ENCODE assay signal across 24 cellular contexts in genomic region chr11:7486731-7487130, GRCh38. TPM values are rescaled to one million over a fixed set of nuclear protein-coding genes. Genes with fewer than 3 reads are reported as not detected.
DNase-seq lines count a peak whose midpoint lies in the region; ATAC-seq and TF ChIP-seq lines count a peak whose summit lies in the region.
"Had no signal": no experiment of that assay in that cellular context is flagged by ENCODE, and none has a peak within 500 bp of the region (broad histone marks: within the 10 kb centered on the region; RNA-seq: fewer than 3 reads in every experiment).

No MANE protein-coding gene starts in this region.

- H3K36me3 ChIP-seq in muscle layer of duodenum (ENCODE audit: control insufficient read depth in 1 of 2, insufficient read depth in 2 of 2, low read length in 2 of 2) = no peaks in the 10 kb centered on the region
- peaks cover 0 to 4% (median 0%) of the 10 kb centered on the region in 3 donors for H3K36me3 ChIP-seq in tibial artery
- H3K36me3 ChIP-seq: BE2C had no signal

- no peak for ATAC-seq in activated naive CD8-positive, alpha-beta T cell treated with anti-CD3 and anti-CD28 coated beads, Interleukin-2, amount 50 U/mL, for 24 hours
- ATAC-seq in GM18870 (IDR thresholded peaks at IDR 0.05; ENCODE audit: unreplicated experiment) = no peak
- ATAC-seq: activated CD8-positive, alpha-beta T cell treated with anti-CD3 and anti-CD28 coated beads, Interleukin-2, amount 10 ng/mL, durations not matched to agents 7 days and 5 days had no signal

- no peaks in the 10 kb centered on the region for H3K4me1 Mint-ChIP-seq in activated naive CD8-positive, alpha-beta T cell treated with anti-CD3 and anti-CD28 coated beads, Interleukin-2, amount 50 U/mL, for 24 hours

- CTCF ChIA-PET in RWPE1 (lab: Yijun Ruan, JAX) = no interaction called here

- DNase-seq in RWPE1 (ENCODE audit: low spot score) (no peak), fibroblast of the aortic adventitia (ENCODE audit: low read depth) (peak; percentile 40), tibial artery (no peak), NCI-H345 treated with DMSO at 0.1 percent for 48 hours (lab: John Stamatoyannopoulos, UW; ENCODE audit: unreplicated experiment) (no peak)
- DNase-seq in activated naive CD8-positive, alpha-beta T cell treated with anti-CD3 and anti-CD28 coated beads, Interleukin-2, amount 50 U/mL, for 24 hours = no peak
- DNase-seq in activated CD4-positive, alpha-beta T cell treated with anti-CD3 and anti-CD28 coated beads for 4 hours = no peak
- DNase-seq: activated CD4-positive, CD25-positive, alpha-beta regulatory T cell; activated CD8-positive, alpha-beta T cell treated with anti-CD3 and anti-CD28 coated beads, Interleukin-2, amount 10 ng/mL, durations not matched to agents 7 days and 5 days; activated naive CD4-positive, alpha-beta T cell treated with anti-CD3 and anti-CD28 coated beads, Interleukin-2, amount 50 U/mL, for 16 hours; activated T-cell treated with anti-CD3 and anti-CD28 coated beads, Interleukin-2, amount 50 U/mL, for 48 hours; BE2C; NCI-H1105; NCI-H2107; NCI-H69; retina; SHP77; stimulated activated naive CD4-positive, alpha-beta T cell treated with Interleukin-2 at 50 U/mL for 16 hours had no signal

- H3K4me1 ChIP-seq in muscle layer of duodenum (ENCODE audit: control insufficient read depth in 1 of 2, insufficient read depth in 2 of 2, low read length in 2 of 2) (no peaks in the 10 kb centered on the region), tibial artery (peaks cover 0 to 30% (median 15%) of the 10 kb centered on the region in 4 donors)
- H3K4me1 ChIP-seq: BE2C had no signal

- H3K27ac ChIP-seq in RWPE1 = peak overlapping the region; percentile 47
- H3K27ac ChIP-seq in muscle layer of duodenum (ENCODE audit: low read length) = no peak overlapping the region
- peak overlapping the region in 1 of 2 donors; percentile 52 for H3K27ac ChIP-seq in tibial artery
- H3K27ac ChIP-seq: epithelial cell of prostate had no signal

- H3K9me3 ChIP-seq in muscle layer of duodenum (ENCODE audit: control insufficient read depth in 1 of 2, low read length in 2 of 2) (no peaks in the 10 kb centered on the region), tibial artery (no peaks in the 10 kb centered on the region)
- H3K9me3 ChIP-seq: BE2C had no signal

- H3K4me3 ChIP-seq in fibroblast of the aortic adventitia (ENCODE audit: low read depth, low read length) (peak overlapping the region; percentile 68), muscle layer of duodenum (ENCODE audit: low read depth in 1 of 2, low read length in 2 of 2) (peak overlapping the region; percentile 59 to 65), tibial artery (peak overlapping the region; percentile 39 to 41)

- H3K27me3 ChIP-seq in muscle layer of duodenum (ENCODE audit: low read depth, low read length) (no peaks in the 10 kb centered on the region), tibial artery (no peaks in the 10 kb centered on the region)
- H3K27me3 ChIP-seq: BE2C had no signal

- intact Hi-C loops in tibial artery (cut with DNase I; ENCODE audit: low total_unique reads) = no loop called here

- H3K27me3 Mint-ChIP-seq in activated naive CD8-positive, alpha-beta T cell treated with anti-CD3 and anti-CD28 coated beads, Interleukin-2, amount 50 U/mL, for 24 hours = no peaks in the 10 kb centered on the region
- H3K27me3 Mint-ChIP-seq: dendritic cell treated with granulocyte-macrophage colony-stimulating factor and Interleukin-4, amounts not matched to agents 40 ng/mL and 50 ng/mL, for 4 days; memory B cell had no signal

- POLR2A ChIA-PET in RWPE1 (lab: Yijun Ruan, JAX; ENCODE audit: low non-redundant PET) = no interaction called here

- H3K36me3 Mint-ChIP-seq in activated naive CD8-positive, alpha-beta T cell treated with anti-CD3 and anti-CD28 coated beads, Interleukin-2, amount 50 U/mL, for 24 hours (ENCODE audit: low read depth) = no peaks in the 10 kb centered on the region

- no peaks in the 10 kb centered on the region for H3K9me3 Mint-ChIP-seq in activated naive CD8-positive, alpha-beta T cell treated with anti-CD3 and anti-CD28 coated beads, Interleukin-2, amount 50 U/mL, for 24 hours
- H3K9me3 Mint-ChIP-seq: dendritic cell treated with granulocyte-macrophage colony-stimulating factor and Interleukin-4, amounts not matched to agents 40 ng/mL and 50 ng/mL, for 4 days; memory B cell had no signal

- H3K27ac Mint-ChIP-seq in activated naive CD8-positive, alpha-beta T cell treated with anti-CD3 and anti-CD28 coated beads, Interleukin-2, amount 50 U/mL, for 24 hours = no peak overlapping the region
- H3K27ac Mint-ChIP-seq: activated CD8-positive, alpha-beta T cell treated with anti-CD3 and anti-CD28 coated beads, Interleukin-2, amount 10 ng/mL, durations not matched to agents 7 days and 5 days; dendritic cell treated with granulocyte-macrophage colony-stimulating factor and Interleukin-4, amounts not matched to agents 40 ng/mL and 50 ng/mL, for 4 days; memory B cell had no signal

- no peak for TF ChIP-seq CTCF in RWPE1 (conservative IDR thresholded peaks at IDR 0.05; ENCODE audit: low read depth)
- no peak for TF ChIP-seq CTCF in fibroblast of the aortic adventitia (IDR thresholded peaks at IDR 0.05; ENCODE audit: insufficient read depth, low read length)
- no peak for TF ChIP-seq CTCF in tibial artery (IDR thresholded peaks at IDR 0.05)

- no peak overlapping the region for H3K4me3 Mint-ChIP-seq in activated naive CD8-positive, alpha-beta T cell treated with anti-CD3 and anti-CD28 coated beads, Interleukin-2, amount 50 U/mL, for 24 hours
- H3K4me3 Mint-ChIP-seq: activated CD8-positive, alpha-beta T cell treated with anti-CD3 and anti-CD28 coated beads, Interleukin-2, amount 10 ng/mL, durations not matched to agents 7 days and 5 days; dendritic cell treated with granulocyte-macrophage colony-stimulating factor and Interleukin-4, amounts not matched to agents 40 ng/mL and 50 ng/mL, for 4 days; memory B cell had no signal

RNA-seq across cellular contexts. Expression of gene OLFML1, which starts 1.4 kb away (rescaled TPM):
- 27.1 and 75.0 TPM in 2 replicates for total RNA-seq in fibroblast of the aortic adventitia (ENCODE audit: low replicate concordance)
- total RNA-seq: activated CD8-positive, alpha-beta T cell treated with anti-CD3 and anti-CD28 coated beads, Interleukin-2, amount 10 ng/mL, durations not matched to agents 7 days and 5 days; HT-29; T-helper 2 cell treated with Interferon-gamma antibody and Interleukin-4, amounts not matched to agents 100 ng/mL and 5 ng/mL, for 36 hours had no signal

RNA-seq across cellular contexts. Expression of gene PPFIBP2, which starts 27.1 kb away (rescaled TPM):
- 11.7 and 53.3 TPM in 2 replicates for total RNA-seq in fibroblast of the aortic adventitia (ENCODE audit: low replicate concordance)
